In genomic region chr7:148681821-148682220, GRCh38 we compare ENCODE assay signal across 36 cellular contexts. TPM values are rescaled to one million over a fixed set of nuclear protein-coding genes. Genes with fewer than 3 reads are reported as not detected.
DNase-seq lines count a peak whose midpoint lies in the region; ATAC-seq, FAIRE-seq and TF ChIP-seq lines count a peak whose summit lies in the region.
"Had no signal": no experiment of that assay in that cellular context is flagged by ENCODE, and none has a peak within 500 bp of the region (broad histone marks: within the 10 kb centered on the region; RNA-seq: fewer than 3 reads in every experiment).

No MANE protein-coding gene starts in this region.

- H3K9me3 ChIP-seq in HEK293 (ENCODE audit: control insufficient read depth, insufficient read depth, low read depth, low read length): no peaks in the 10 kb centered on the region
- H3K9me3 ChIP-seq in K562 (replicated peaks; ENCODE audit: control insufficient read depth, insufficient read depth, low read depth, low read length): no peaks in the 10 kb centered on the region
- peaks cover 9% of the 10 kb centered on the region for H3K9me3 ChIP-seq in endodermal cell (ENCODE audit: control insufficient read depth, low read length)
- no peaks in the 10 kb centered on the region for H3K9me3 ChIP-seq in sigmoid colon
- H3K9me3 ChIP-seq in breast epithelium: no peaks in the 10 kb centered on the region
- H3K9me3 ChIP-seq: BE2C, Caco-2 had no signal

- H3K9me3 Mint-ChIP-seq in WTC11: peaks cover 27% of the 10 kb centered on the region
- H3K9me3 Mint-ChIP-seq in endodermal cell: peaks cover 13% of the 10 kb centered on the region
- H3K9me3 Mint-ChIP-seq: CD4-positive, alpha-beta T cell; CD8-positive, alpha-beta memory T cell had no signal

- H3K4me3 ChIP-seq in HEK293 (ENCODE audit: low read depth, low read length) (no peak overlapping the region), K562 (no peak overlapping the region), endodermal cell (ENCODE audit: low read length) (peak overlapping the region; percentile 53), sigmoid colon (no peak overlapping the region), breast epithelium (no peak overlapping the region)
- H3K4me3 ChIP-seq: A549; BLaER1; BLaER1 treated with 17β-estradiol and CSF1 and Interleukin-3, amounts not matched to agents 10 nM and 100 nM had no signal

- no peak overlapping the region for H3K4me2 ChIP-seq in K562 (ENCODE audit: insufficient read depth, low read length)
- H3K4me2 ChIP-seq: A549; BLaER1; BLaER1 treated with 17β-estradiol and CSF1 and Interleukin-3, amounts not matched to agents 10 nM and 100 nM had no signal

- TF ChIP-seq RAD21 in K562 (CRISPR knock-in tag; conservative IDR thresholded peaks at IDR 0.05 in 1 of 2, IDR thresholded peaks at IDR 0.05 in 1 of 2): no peak

- no peaks in the 10 kb centered on the region for H3K79me2 ChIP-seq in K562 (ENCODE audit: control insufficient read depth, insufficient read depth, low read length)

- H3K9ac ChIP-seq in K562 (ENCODE audit: insufficient read depth in 1 of 2, low read depth in 2 of 2, low read length in 2 of 2): no peak overlapping the region
- H3K9ac ChIP-seq in endodermal cell (ENCODE audit: extremely low read depth, low read length, poor library complexity, severe bottlenecking): no peak overlapping the region
- H3K9ac ChIP-seq: BLaER1; BLaER1 treated with 17β-estradiol and CSF1 and Interleukin-3, amounts not matched to agents 10 nM and 100 nM had no signal

- H2AFZ ChIP-seq in K562 (ENCODE audit: low read depth, low read length): no peak overlapping the region

- H3K9me1 ChIP-seq in K562 (ENCODE audit: control insufficient read depth, insufficient read depth, low read length): no peaks in the 10 kb centered on the region

- FAIRE-seq in K562 (lab: Jason Lieb, UNC): no peak
- FAIRE-seq: A549, D721Med had no signal

- H3K27ac ChIP-seq in HEK293 (ENCODE audit: extremely low read depth, low read depth, low read length) (no peak overlapping the region), K562 (ENCODE audit: extremely low read depth, low read depth, low read length) (no peak overlapping the region), endodermal cell (ENCODE audit: low read depth, low read length) (no peak overlapping the region), sigmoid colon (no peak overlapping the region), breast epithelium (no peak overlapping the region)
- H3K27ac ChIP-seq: 22Rv1; A549; BLaER1; BLaER1 treated with 17β-estradiol and CSF1 and Interleukin-3, amounts not matched to agents 10 nM and 100 nM; C4-2B had no signal

- H3K4me1 Mint-ChIP-seq in WTC11 (peaks cover 5% of the 10 kb centered on the region; the same call in 1 of the 2 replicates), endodermal cell (no peaks in the 10 kb centered on the region)
- H3K4me1 Mint-ChIP-seq: B cell had no signal

- no peaks in the 10 kb centered on the region for H3K36me3 ChIP-seq in HEK293 (ENCODE audit: control insufficient read depth in 2 of 2, insufficient read depth in 1 of 2, low read length in 2 of 2)
- H3K36me3 ChIP-seq in K562 (ENCODE audit: control insufficient read depth, insufficient read depth, low read length): no peaks in the 10 kb centered on the region
- no peaks in the 10 kb centered on the region for H3K36me3 ChIP-seq in endodermal cell (ENCODE audit: control insufficient read depth, insufficient read depth, low read length)
- H3K36me3 ChIP-seq in sigmoid colon: no peaks in the 10 kb centered on the region
- no peaks in the 10 kb centered on the region for H3K36me3 ChIP-seq in breast epithelium
- H3K36me3 ChIP-seq: BE2C; BLaER1; BLaER1 treated with 17β-estradiol and CSF1 and Interleukin-3, amounts not matched to agents 10 nM and 100 nM had no signal

- H3K4me3 Mint-ChIP-seq in WTC11: no peak overlapping the region
- no peak overlapping the region for H3K4me3 Mint-ChIP-seq in endodermal cell
- H3K4me3 Mint-ChIP-seq: B cell; CD14-positive monocyte; CD4-positive, alpha-beta memory T cell; CD4-positive, alpha-beta T cell; CD4-positive, CD25-positive, alpha-beta regulatory T cell; CD8-positive, alpha-beta memory T cell; CD8-positive, alpha-beta T cell had no signal

- no TSS peak for BruUV-seq in K562 (replicated peaks; lab: Mats Ljungman, UMichigan)

- TF ChIP-seq POLR2A in K562 (conservative IDR thresholded peaks at IDR 0.05): no peak
- TF ChIP-seq POLR2A in sigmoid colon (IDR thresholded peaks at IDR 0.05): no peak
- TF ChIP-seq POLR2A in breast epithelium (IDR thresholded peaks at IDR 0.05): no peak

- H3K27me3 ChIP-seq in K562 (ENCODE audit: control insufficient read depth in 2 of 2, insufficient read depth in 2 of 2, low read length in 2 of 2) (peaks cover 15 to 17% of the 10 kb centered on the region in 2 experiments), endodermal cell (ENCODE audit: control insufficient read depth, insufficient read depth, low read length, poor library complexity, severe bottlenecking) (no peaks in the 10 kb centered on the region), sigmoid colon (no peaks in the 10 kb centered on the region), breast epithelium (no peaks in the 10 kb centered on the region)
- H3K27me3 ChIP-seq: BE2C; BLaER1; BLaER1 treated with 17β-estradiol and CSF1 and Interleukin-3, amounts not matched to agents 10 nM and 100 nM had no signal

- intact Hi-C loops in K562 (cut with micrococcal nuclease): no loop called here
- intact Hi-C loops in sigmoid colon (cut with DNase I): no loop called here
- intact Hi-C loops in breast epithelium (cut with DNase I; ENCODE audit: low total_unique reads): no loop called here

- TF ChIP-seq CTCF in HEK293 (tag by site-specific recombination; IDR thresholded peaks at IDR 0.05): no peak
- TF ChIP-seq CTCF in WTC11 (IDR thresholded peaks at IDR 0.05): no peak
- no peak for TF ChIP-seq CTCF in K562 (IDR thresholded peaks at IDR 0.05 in 2 of 3, conservative IDR thresholded peaks at IDR 0.05 in 1 of 3; ENCODE audit: insufficient read depth in 2 of 3, low read depth in 1 of 3, low read length in 3 of 3)
- no peak for TF ChIP-seq CTCF in endodermal cell (conservative IDR thresholded peaks at IDR 0.05)
- no peak for TF ChIP-seq CTCF in sigmoid colon (IDR thresholded peaks at IDR 0.05)
- TF ChIP-seq CTCF in breast epithelium (IDR thresholded peaks at IDR 0.05): no peak

- no peaks in the 10 kb centered on the region for H4K20me1 ChIP-seq in K562 (replicated peaks; ENCODE audit: control insufficient read depth, insufficient read depth, low read length)
- H4K20me1 ChIP-seq: BLaER1; BLaER1 treated with 17β-estradiol and CSF1 and Interleukin-3, amounts not matched to agents 10 nM and 100 nM had no signal

- H3K36me3 Mint-ChIP-seq in WTC11: peaks cover 3% of the 10 kb centered on the region; the same call in 1 of the 2 replicates
- no peaks in the 10 kb centered on the region for H3K36me3 Mint-ChIP-seq in endodermal cell (ENCODE audit: low read depth)
- H3K36me3 Mint-ChIP-seq: CD14-positive monocyte; CD4-positive, alpha-beta memory T cell; CD4-positive, CD25-positive, alpha-beta regulatory T cell; CD8-positive, alpha-beta memory T cell; CD8-positive, alpha-beta T cell had no signal

- H3K4me1 ChIP-seq in HEK293 (ENCODE audit: control insufficient read depth, insufficient read depth, low read length) (no peaks in the 10 kb centered on the region), K562 (replicated peaks in 1 of 2; ENCODE audit: control insufficient read depth in 2 of 2, insufficient read depth in 2 of 2, low read length in 2 of 2) (peaks cover 0 to 4% of the 10 kb centered on the region in 2 experiments; a peak in 1 of 5 replicates), endodermal cell (ENCODE audit: control insufficient read depth, insufficient read depth, low read length) (no peaks in the 10 kb centered on the region), sigmoid colon (no peaks in the 10 kb centered on the region), breast epithelium (no peaks in the 10 kb centered on the region)
- H3K4me1 ChIP-seq: A549, BE2C, Caco-2 had no signal

- in situ Hi-C loops in K562 (cut with MboI): no loop called here

- ATAC-seq in WTC11 (no peak), K562 (no peak)
- ATAC-seq: A549; CD8-positive, alpha-beta T cell had no signal

- DNase-seq in WTC11 (ENCODE audit: low spot score): no peak
- DNase-seq in K562 (ENCODE audit: extremely low read depth in 1 of 4, low spot score in 3 of 4): no peak
- no peak for DNase-seq in endodermal cell
- no peak for DNase-seq in sigmoid colon
- no peak for DNase-seq in breast epithelium (ENCODE audit: low spot score in 2 of 2)
- no peak for DNase-seq in SHP77 treated with DMSO at 0.1 percent for 48 hours (lab: John Stamatoyannopoulos, UW)
- DNase-seq in HUDEP-2 (lab: John Stamatoyannopoulos, UW; ENCODE audit: unreplicated experiment in 76 of 76): no peak
- DNase-seq: 8988T; ACHN; AML-193; BE2C; C1 segment of cervical spinal cord; Caco-2; Calu3; CD4-positive, alpha-beta memory T cell; CD4-positive, alpha-beta T cell; CD4-positive, CD25-positive, alpha-beta regulatory T cell; CD8-positive, alpha-beta memory T cell; CD8-positive, alpha-beta T cell; COR-L47; DMS 273 treated with DMSO at 0.1 percent for 48 hours; DMS153; DMS53; DMS79; DMS79 treated with DMSO at 0.1 percent for 48 hours; DND-41; EL had no signal

- TF ChIP-seq EP300 in K562 (IDR thresholded peaks at IDR 0.05; ENCODE audit: low read length): no peak
- no peak for TF ChIP-seq EP300 in sigmoid colon (IDR thresholded peaks at IDR 0.05)

- H3K27ac Mint-ChIP-seq in WTC11 (no peak overlapping the region), endodermal cell (no peak overlapping the region)
- H3K27ac Mint-ChIP-seq: B cell; CD14-positive monocyte; CD4-positive, alpha-beta memory T cell; CD4-positive, alpha-beta T cell; CD4-positive, CD25-positive, alpha-beta regulatory T cell; CD8-positive, alpha-beta memory T cell; CD8-positive, alpha-beta T cell had no signal

- H3K27me3 Mint-ChIP-seq in WTC11 (ENCODE audit: low read depth) (no peaks in the 10 kb centered on the region), endodermal cell (ENCODE audit: insufficient read depth) (no peaks in the 10 kb centered on the region)
- H3K27me3 Mint-ChIP-seq: CD4-positive, alpha-beta T cell had no signal

- POLR2A ChIA-PET in HEK293 (lab: Yijun Ruan, JAX) (no interaction called here), WTC11 (lab: Charles Lee) (no interaction called here), K562 (lab: Yijun Ruan, JAX) (no interaction called here)

- whole genome bisulfite sequencing in K562 (ENCODE audit: insufficient coverage, low coverage, missing lambda C conversion rate): 3% methylated on average over 4 of the region's 4 CpGs
- 85 to 92% methylated on average over 2 to 4 of the region's 4 CpGs for WGBS in endodermal cell (ENCODE audit: insufficient coverage in 1 of 2, insufficient read length in 1 of 2), 2 experiments
- WGBS in sigmoid colon, 2 donors: 92% methylated on average over 4 of the region's 4 CpGs

- CTCF ChIA-PET in HEK293 (lab: Yijun Ruan, JAX) (interaction anchor here (0.7 to 1.2 kb wide), 2 partner anchors 84 to 107 kb away, joined by 3 read pairs; no protein-coding TSS in a partner anchor), WTC11 (lab: Charles Lee) (no interaction called here), K562 (lab: Yijun Ruan, JAX; ENCODE audit: low intra/inter-chr PET ratio) (no interaction called here)

RNA-seq across cellular contexts. Expression of gene CUL1, which starts 16.9 kb away (rescaled TPM):
- 50.5 to 54.1 TPM (median 53.3 TPM) in 3 replicates for total RNA-seq in WTC11 (2021)
- 34.6 and 70.5 TPM in 2 replicates for total RNA-seq in K562 (2011; cell fraction: chromatin; rRNA removed; ENCODE audit: low replicate concordance)
- total RNA-seq in K562 (2011; cell fraction: nucleolus; rRNA removed): 20.7 and 25.1 TPM in 2 replicates
- total RNA-seq in K562 (2011; cell fraction: nucleoplasm; rRNA removed): 27.6 and 29.7 TPM in 2 replicates
- 63.3 and 64.6 TPM in 2 replicates for total RNA-seq in K562 (2014; rRNA removed)
- 96.5 and 101 TPM in 2 replicates for total RNA-seq in K562 (2014; rRNA removed; fragmentation: Illumina TruSeq; extraction: Trizol)
- 91.6 and 98.5 TPM in 2 replicates for total RNA-seq in K562 (2015; rRNA removed; fragmentation: Illumina TruSeq; extraction: Trizol)
- 86.0 and 86.4 TPM in 2 replicates for total RNA-seq in K562 (2021)
- polyA plus RNA-seq in K562 (2011; rRNA removed): 80.3 and 105 TPM in 2 replicates
- 45.7 and 59.7 TPM in 2 replicates for polyA plus RNA-seq in K562 (2011; cell fraction: cytosol; rRNA removed)
- polyA plus RNA-seq in K562 (2011; cell fraction: nucleus; rRNA removed): 37.0 and 48.3 TPM in 2 replicates
- polyA plus RNA-seq in K562 (2012): 57.3 and 84.1 TPM in 2 replicates
- 95.6 and 107 TPM in 2 replicates for polyA plus RNA-seq in K562 (2014; fragmentation: Illumina TruSeq; extraction: Trizol)
- polyA plus RNA-seq in K562 (2014; fragmentation: Nextera tagmentation; extraction: Ambion mirVana): 10 to 100 TPM; 31.5 to 43.8 TPM
- polyA plus RNA-seq in K562 (2014; rRNA removed): 94.5 and 104 TPM in 2 replicates
- 118 and 120 TPM in 2 replicates for polyA minus RNA-seq in K562 (2011; rRNA and poly(A)+ RNA removed)
- 44.5 and 53.4 TPM in 2 replicates for polyA minus RNA-seq in K562 (2011; cell fraction: cytosol; rRNA and poly(A)+ RNA removed)
- 29.8 and 54.5 TPM in 2 replicates for polyA minus RNA-seq in K562 (2011; cell fraction: nucleus; rRNA and poly(A)+ RNA removed)
- 10 to 100 TPM; 35.0 to 42.1 TPM for total RNA-seq in endodermal cell
- 57.6 TPM for polyA plus RNA-seq in endodermal cell (2013, experiment 1 of 2)
- polyA plus RNA-seq in endodermal cell (2013, experiment 2 of 2): 55.8 TPM
- total RNA-seq in sigmoid colon: 10 to 100 TPM; 53.9 to 72.8 (median 65.3) TPM
- polyA plus RNA-seq in sigmoid colon: 10 to 100 TPM; 24.0 to 28.7 (median 27.7) TPM
- total RNA-seq in breast epithelium: 10 to 100 TPM; 61.6 to 71.4 (median 65.4) TPM

Comparison
In these comparisons a context has a peak if more than half of its experiments do, and no peak if none do; other contexts are left out.
1. Of the 44 proteins assayed by ChIP-seq in both K562 and HEK293: peak only in K562: TRIM28; only in HEK293: SETDB1; in both: none; in neither: 42.